In genomic region chr13:48126944-48127814, GRCh38 we compare ENCODE assay signal across 8 cellular contexts. TPM values are rescaled to one million over a fixed set of nuclear protein-coding genes. Genes with fewer than 3 reads are reported as not detected.
DNase-seq lines count a peak whose midpoint lies in the region; ATAC-seq and TF ChIP-seq lines count a peak whose summit lies in the region.

No MANE protein-coding gene starts in this region.

- CTCF ChIA-PET in CD4-positive, alpha-beta T cell (lab: Charles Lee) = interaction anchor here (0.6 to 1.9 kb wide), 19 partner anchors 8 to 642 kb away, joined by 3 to 12 read pairs (median 3); partner anchors contain the start of genes ITM2B, MED4 and NUDT15

- no peak overlapping the region for H3K4me3 ChIP-seq in LNCaP clone FGC (ENCODE audit: low read depth, low read length)
- no peak overlapping the region for H3K4me3 ChIP-seq in SK-N-MC
- H3K4me3 ChIP-seq in right cardiac atrium (ENCODE audit: low read length) = no peak overlapping the region

- no peaks in the 10 kb centered on the region for H3K27me3 ChIP-seq in CD4-positive, alpha-beta T cell (ENCODE audit: control insufficient read depth, insufficient read depth, low read length)
- no peaks in the 10 kb centered on the region for H3K27me3 ChIP-seq in right cardiac atrium (ENCODE audit: control insufficient read depth, insufficient read depth)

- peaks cover 4% of the 10 kb centered on the region for H3K4me1 ChIP-seq in right cardiac atrium (ENCODE audit: control insufficient read depth, insufficient read depth, low read length)

- H3K4me3 Mint-ChIP-seq in CD4-positive, alpha-beta T cell = peak overlapping the region; percentile 23

- H3K27ac Mint-ChIP-seq in CD4-positive, alpha-beta T cell = peak overlapping the region; percentile 91

- peaks cover 33% of the 10 kb centered on the region for H3K4me1 Mint-ChIP-seq in CD4-positive, alpha-beta T cell (ENCODE audit: low read depth)

- POLR2A ChIA-PET in CD4-positive, alpha-beta T cell (lab: Charles Lee) = interaction anchor here (0.7 to 2.4 kb wide), 27 partner anchors 21 to 191 kb away, joined by 3 to 56 read pairs (median 4); partner anchors contain the start of genes ITM2B, MED4 and NUDT15

- H3K27ac ChIP-seq in CD4-positive, alpha-beta T cell (ENCODE audit: low read depth, low read length) = peak overlapping the region; percentile 61
- no peak overlapping the region for H3K27ac ChIP-seq in SK-N-MC
- H3K27ac ChIP-seq in right cardiac atrium (ENCODE audit: low read length) = peak overlapping the region; percentile 82

- no peaks in the 10 kb centered on the region for H3K27me3 Mint-ChIP-seq in CD4-positive, alpha-beta T cell

- peak; percentile 6 to 44 (median 26) for DNase-seq in CD4-positive, alpha-beta T cell
- DNase-seq in LNCaP clone FGC (ENCODE audit: low read depth) (peak; percentile 32), SK-N-MC (ENCODE audit: low read depth, low spot score) (peak; percentile 51), astrocyte of the hippocampus (ENCODE audit: low read depth, low spot score) (peak; percentile 75), right cardiac atrium (peak; percentile 83 to 94 (median 92)), retina (peak; percentile 58)

- intact Hi-C loops in CD4-positive, alpha-beta T cell (cut with DNase I, micrococcal nuclease) = loop anchor here (1.0 to 10.0 kb wide), 8 partner anchors 30 to 648 kb away; partner anchors contain the start of genes ITM2B (in 2 of the 2) and RB1 (in 1 of the 2)
- intact Hi-C loops in right cardiac atrium (cut with DNase I) = loop anchor here (5.0 to 10.0 kb wide), 4 partner anchors 105 to 638 kb away; partner anchors contain the start of gene ITM2B (in 4 of the 4)

- H3K9me3 ChIP-seq in CD4-positive, alpha-beta T cell (ENCODE audit: control insufficient read depth, low read length) = no peaks in the 10 kb centered on the region
- H3K9me3 ChIP-seq in SK-N-MC (ENCODE audit: low read depth, low read length) (no peaks in the 10 kb centered on the region), right cardiac atrium (ENCODE audit: control insufficient read depth, low read length) (no peaks in the 10 kb centered on the region)

- peak; percentile 81 for TF ChIP-seq CTCF in CD4-positive, alpha-beta T cell (IDR thresholded peaks at IDR 0.05)
- TF ChIP-seq CTCF in LNCaP clone FGC (IDR thresholded peaks at IDR 0.05; ENCODE audit: control insufficient read depth, extremely low read depth, insufficient read depth) = peak; percentile 32

- H3K36me3 ChIP-seq in SK-N-MC (ENCODE audit: insufficient read depth, low read length) = no peaks in the 10 kb centered on the region

- H3K36me3 Mint-ChIP-seq in CD4-positive, alpha-beta T cell (ENCODE audit: low read depth) = no peaks in the 10 kb centered on the region

- WGBS in right cardiac atrium = 12% methylated on average over 5 of the region's 5 CpGs

- H3K9me3 Mint-ChIP-seq in CD4-positive, alpha-beta T cell = no peaks in the 10 kb centered on the region

- peak; percentile 93 for ATAC-seq in CD4-positive, alpha-beta T cell (ENCODE audit: poor library complexity)
- ATAC-seq in GM19324 (IDR thresholded peaks at IDR 0.05; ENCODE audit: low FRiP score, unreplicated experiment) (peak; percentile 46), right cardiac atrium (peak; percentile 81 to 88), HG02571 (IDR thresholded peaks at IDR 0.05; ENCODE audit: unreplicated experiment) (no peak)

- no peak overlapping the region for H3K9ac ChIP-seq in SK-N-MC (ENCODE audit: insufficient read length)

RNA-seq across cellular contexts. Expression of gene MED4, which starts 32.3 kb away (rescaled TPM):
- total RNA-seq in CD4-positive, alpha-beta T cell = 10 to 100 TPM; 48.9 to 56.1 TPM
- total RNA-seq in right cardiac atrium = 10 to 100 TPM; 40.2 to 50.0 (median 49.2) TPM
- 56.2 TPM for polyA plus RNA-seq in right cardiac atrium

Comparison
In these comparisons a context has a peak if more than half of its experiments do, and no peak if none do; other contexts are left out.
1. DNase-seq: peak in every context shown above with its lines; median percentile 92 in right cardiac atrium; 75 in astrocyte of the hippocampus; 58 in retina; 51 in SK-N-MC; 32 in LNCaP clone FGC; 26 in CD4-positive, alpha-beta T cell.